In genomic region chr13:73040479-73040878, GRCh38 we compare ENCODE assay signal across 1 cellular context.
TF ChIP-seq lines count a peak whose summit lies in the region.

No MANE protein-coding gene starts in this region.

TF ChIP-seq in HepG2, 621 proteins besides CTCF, POLR2A, EP300 and RAD21:
- no peak for TF ChIP-seq CEBPZ (IDR thresholded peaks at IDR 0.05; ENCODE audit: low read length)
- 0 out of 2 replicates have a peak, but pooled peaks have one; percentile 12 for TF ChIP-seq CEBPG (CRISPR knock-in tag; IDR thresholded peaks at IDR 0.05)
- TF ChIP-seq SP2 (CRISPR knock-in tag; IDR thresholded peaks at IDR 0.05), result no peak
- TF ChIP-seq FIP1L1 (IDR thresholded peaks at IDR 0.05; ENCODE audit: borderline replicate concordance, insufficient read depth, low read depth, low read length), result no peak
- no peak for TF ChIP-seq ZNF20 (CRISPR knock-in tag; IDR thresholded peaks at IDR 0.05)
- TF ChIP-seq HDAC1 (CRISPR knock-in tag; IDR thresholded peaks at IDR 0.05), result no peak
- TF ChIP-seq HNRNPUL1 (IDR thresholded peaks at IDR 0.05; ENCODE audit: low read depth, low read length), result 0 out of 2 replicates have a peak, but pooled peaks have one; percentile 22
- no peak for TF ChIP-seq ZNF274 (CRISPR knock-in tag; IDR thresholded peaks at IDR 0.05)
- TF ChIP-seq PCBP2 (optimal IDR thresholded peaks at IDR 0.05; ENCODE audit: low read depth, low read length, poor library complexity, severe bottlenecking), result no peak
- 0 out of 2 replicates have a peak, but pooled peaks have one; percentile 33 for TF ChIP-seq CEBPB (IDR thresholded peaks at IDR 0.05; ENCODE audit: borderline replicate concordance, low read depth, low read length)
- TF ChIP-seq PRDM4 (CRISPR knock-in tag; IDR thresholded peaks at IDR 0.05; ENCODE audit: borderline replicate concordance), result no peak
- no peak for TF ChIP-seq PRPF4 (IDR thresholded peaks at IDR 0.05; ENCODE audit: low read depth, low read length, poor library complexity, severe bottlenecking)
- TF ChIP-seq ZFP90 (CRISPR knock-in tag; IDR thresholded peaks at IDR 0.05; ENCODE audit: borderline replicate concordance), result no peak
- no peak for TF ChIP-seq ZBTB8A (CRISPR knock-in tag; IDR thresholded peaks at IDR 0.05; ENCODE audit: borderline replicate concordance, low read depth)
- TF ChIP-seq SYNCRIP (IDR thresholded peaks at IDR 0.05; ENCODE audit: insufficient read depth, low read depth, low read length), result no peak
- no peak for TF ChIP-seq LRRFIP1 (CRISPR knock-in tag; conservative IDR thresholded peaks at IDR 0.05)
- no peak for TF ChIP-seq ZNF781 (CRISPR knock-in tag; IDR thresholded peaks at IDR 0.05; ENCODE audit: borderline replicate concordance, not compliant biosample characterization)
- no peak for TF ChIP-seq ZNF430 (CRISPR knock-in tag; IDR thresholded peaks at IDR 0.05)
- TF ChIP-seq ZMAT3 (CRISPR knock-in tag; conservative IDR thresholded peaks at IDR 0.05), result no peak
- TF ChIP-seq ZNF296 (CRISPR knock-in tag; conservative IDR thresholded peaks at IDR 0.05), result no peak
- no peak for TF ChIP-seq ZNF234 (CRISPR knock-in tag; conservative IDR thresholded peaks at IDR 0.05)
- TF ChIP-seq SKI (IDR thresholded peaks at IDR 0.05; ENCODE audit: partially characterized antibody), result no peak
- TF ChIP-seq SP1 (IDR thresholded peaks at IDR 0.05), result no peak
- TF ChIP-seq SP1 (CRISPR knock-in tag; IDR thresholded peaks at IDR 0.05), result no peak
- no peak for TF ChIP-seq ARNTL (CRISPR knock-in tag; IDR thresholded peaks at IDR 0.05)
- TF ChIP-seq PTBP1 (IDR thresholded peaks at IDR 0.05; ENCODE audit: low read depth, low read length, poor library complexity, severe bottlenecking), result no peak
- TF ChIP-seq SOX13 (IDR thresholded peaks at IDR 0.05), result no peak
- TF ChIP-seq SOX13 (CRISPR knock-in tag; conservative IDR thresholded peaks at IDR 0.05 in 1 of 2, IDR thresholded peaks at IDR 0.05 in 1 of 2), result no peak
